Comparison of ENCODE assay signal across 22 cellular contexts in genomic region chr3:106731230-106731629, GRCh38.
"Had no signal": no experiment of that assay in that cellular context is flagged by ENCODE, and none has a peak within 500 bp of the region (broad histone marks: within the 10 kb centered on the region; RNA-seq: fewer than 3 reads in every experiment).

No MANE protein-coding gene starts in this region.

- H3K9ac ChIP-seq: neural progenitor cell had no signal

- H3K27ac Mint-ChIP-seq: memory B cell; natural killer cell treated with Interleukin-12 subunit alpha and Interleukin-12 subunit beta and Interleukin-15 and Interleukin-18, amount 100 ng/mL, for 72 hours; neural progenitor cell had no signal

- H3K4me1 Mint-ChIP-seq: central memory CD8-positive, alpha-beta T cell; memory B cell had no signal

- H3K4me3 ChIP-seq: dorsolateral prefrontal cortex, heart right ventricle, neural progenitor cell, psoas muscle, sigmoid colon, skin epidermis, suprapubic skin, thyroid gland, upper lobe of left lung had no signal

- H3K27ac ChIP-seq: dorsolateral prefrontal cortex, heart right ventricle, neural progenitor cell, psoas muscle, sigmoid colon, skin epidermis, suprapubic skin, thyroid gland, upper lobe of left lung had no signal

- H3K27me3 Mint-ChIP-seq: natural killer cell treated with Interleukin-12 subunit alpha and Interleukin-12 subunit beta and Interleukin-15 and Interleukin-18, amount 100 ng/mL, for 72 hours had no signal

- H3K27me3 ChIP-seq: dorsolateral prefrontal cortex, heart right ventricle, neural progenitor cell, sigmoid colon, suprapubic skin, thyroid gland, upper lobe of left lung had no signal

- H3K4me1 ChIP-seq: neural progenitor cell, psoas muscle, suprapubic skin, thyroid gland, upper lobe of left lung had no signal

- H3K4me3 Mint-ChIP-seq: central memory CD8-positive, alpha-beta T cell; memory B cell; natural killer cell treated with Interleukin-12 subunit alpha and Interleukin-12 subunit beta and Interleukin-15 and Interleukin-18, amount 100 ng/mL, for 72 hours; neural progenitor cell had no signal

- H3K36me3 ChIP-seq: heart right ventricle, neural progenitor cell, sigmoid colon, suprapubic skin, thyroid gland, upper lobe of left lung had no signal

- H3K4me2 ChIP-seq: neural progenitor cell had no signal

- DNase-seq: cortex of kidney; dorsolateral prefrontal cortex; effector CD8-positive, alpha-beta T cell; heart right ventricle; hypothalamus; kidney glomerular epithelial cell; midbrain; nucleus accumbens; psoas muscle; retina; sigmoid colon; stimulated activated CD4-positive, alpha-beta T cell treated with anti-CD3 and anti-CD28 coated beads, Interleukin-12 subunit alpha, Interleukin-12 subunit beta, amount 100 ng/mL, for 4 hours; stimulated activated naive CD8-positive, alpha-beta T cell treated with anti-CD3 and anti-CD28 coated beads, Interleukin-15, Interleukin-2, amounts not matched to agents 100 U/mL and 50 U/mL, for 24 hours; thyroid gland; upper lobe of left lung had no signal

- H3K36me3 Mint-ChIP-seq: memory B cell; natural killer cell treated with Interleukin-12 subunit alpha and Interleukin-12 subunit beta and Interleukin-15 and Interleukin-18, amount 100 ng/mL, for 72 hours; neural progenitor cell had no signal

- H2AFZ ChIP-seq: neural progenitor cell had no signal

- H3K9me3 Mint-ChIP-seq: central memory CD8-positive, alpha-beta T cell; memory B cell; natural killer cell treated with Interleukin-12 subunit alpha and Interleukin-12 subunit beta and Interleukin-15 and Interleukin-18, amount 100 ng/mL, for 72 hours; neural progenitor cell had no signal

- H3K9me3 ChIP-seq: heart right ventricle, psoas muscle, sigmoid colon, suprapubic skin, thyroid gland, upper lobe of left lung had no signal

- ATAC-seq: esophagus mucosa; heart right ventricle; natural killer cell treated with Interleukin-12 subunit alpha and Interleukin-12 subunit beta and Interleukin-15 and Interleukin-18, amount 100 ng/mL, for 72 hours; psoas muscle; stimulated activated naive CD8-positive, alpha-beta T cell treated with anti-CD3 and anti-CD28 coated beads, Interleukin-15, Interleukin-2, amounts not matched to agents 100 U/mL and 50 U/mL, for 24 hours had no signal
